Comparison of ENCODE assay signal across 11 cellular contexts in the genomic region with DNA sequence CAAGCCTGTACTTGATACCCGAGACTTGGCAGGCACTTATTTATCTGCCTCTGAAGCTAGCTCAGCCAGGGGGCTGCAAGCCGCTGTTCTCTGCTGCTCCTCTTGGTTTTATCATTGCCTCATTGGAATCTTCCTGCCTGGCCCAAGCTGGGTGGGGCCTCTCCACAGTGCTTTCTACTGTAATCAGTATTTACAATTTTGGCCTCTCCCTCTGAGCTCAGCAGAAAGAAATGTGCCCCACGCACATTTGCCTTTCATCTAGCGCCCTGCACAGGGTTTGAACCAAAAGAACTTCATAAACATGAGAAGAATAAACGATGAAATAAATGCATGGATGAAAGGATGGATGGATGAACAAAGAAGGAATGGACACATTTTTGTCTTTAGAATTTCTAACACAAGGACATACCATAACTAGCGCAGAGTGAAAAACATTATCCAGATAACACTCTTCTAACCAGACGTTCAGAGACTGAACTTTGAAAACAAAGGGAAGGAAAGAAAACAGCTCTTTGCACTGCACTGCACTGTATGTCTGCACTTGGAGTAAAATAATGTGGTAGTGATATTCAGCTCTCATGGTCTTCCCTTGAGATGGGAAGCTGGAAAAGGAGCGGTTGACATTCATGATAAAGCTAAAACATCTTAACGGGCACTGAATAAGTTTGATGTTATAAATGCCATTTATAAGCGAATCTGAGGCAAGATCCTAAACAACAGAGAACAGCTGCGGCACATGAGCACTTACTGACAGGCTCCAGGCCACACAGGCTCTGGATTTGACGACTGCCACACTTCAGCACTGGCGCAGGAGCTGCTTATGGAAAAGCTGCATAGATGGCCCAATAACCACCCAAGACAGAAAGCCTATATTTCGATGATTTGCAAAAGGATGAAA.
DNase-seq lines count a peak whose midpoint lies in the region; ATAC-seq and TF ChIP-seq lines count a peak whose summit lies in the region.
"Had no signal": no experiment of that assay in that cellular context is flagged by ENCODE, and none has a peak within 500 bp of the region (broad histone marks: within the 10 kb centered on the region; RNA-seq: fewer than 3 reads in every experiment).

No MANE protein-coding gene starts in this region.

- CTCF ChIA-PET in Calu3 (lab: Charles Lee), result interaction anchor here (0.7 to 0.9 kb wide), 2 partner anchors 13 to 62 kb away, joined by 3 to 4 read pairs; no protein-coding TSS in a partner anchor

- no peak overlapping the region for H3K4me3 Mint-ChIP-seq in Calu3 (ENCODE audit: low read depth, unreplicated experiment)
- H3K4me3 Mint-ChIP-seq: activated naive CD8-positive, alpha-beta T cell treated with anti-CD3 and anti-CD28 coated beads, Interleukin-2, amount 10 ng/mL, durations not matched to agents 7 days and 5 days; IgD-negative memory B cell; T-helper 1 cell treated with Interleukin-12 subunit alpha and Interleukin-12 subunit beta and Interleukin-4 antibody, amounts not matched to agents 30 μg/mL and 1 μg/mL, for 36 hours had no signal

- peaks cover 2% of the 10 kb centered on the region for H3K4me1 ChIP-seq in NT2/D1 (ENCODE audit: insufficient read depth, insufficient read length)

- no peaks in the 10 kb centered on the region for H3K36me3 Mint-ChIP-seq in Calu3 (ENCODE audit: insufficient read depth, unreplicated experiment)
- H3K36me3 Mint-ChIP-seq: activated naive CD8-positive, alpha-beta T cell treated with anti-CD3 and anti-CD28 coated beads, Interleukin-2, amount 10 ng/mL, durations not matched to agents 7 days and 5 days; IgD-negative memory B cell had no signal

- H3K27ac ChIP-seq in epithelial cell of prostate, result peak overlapping the region; percentile 46

- no TSS peak for BruUV-seq in Calu3 (replicated peaks; lab: Mats Ljungman, UMichigan)

- H3K36me3 ChIP-seq in NT2/D1 (ENCODE audit: insufficient read depth, insufficient read length, low read length), result no peaks in the 10 kb centered on the region

- no peaks in the 10 kb centered on the region for H3K27me3 Mint-ChIP-seq in Calu3 (ENCODE audit: unreplicated experiment)

- in situ Hi-C loops in GM13977 (cut with MboI; ENCODE audit: low pct_unique_long_range_greater_than_20kb, low sequenced_read_pairs, unreplicated experiment), result no loop called here

- peaks cover 37% of the 10 kb centered on the region for H3K4me1 Mint-ChIP-seq in Calu3 (ENCODE audit: low read depth, unreplicated experiment)
- H3K4me1 Mint-ChIP-seq: activated naive CD8-positive, alpha-beta T cell treated with anti-CD3 and anti-CD28 coated beads, Interleukin-2, amount 10 ng/mL, durations not matched to agents 7 days and 5 days had no signal

- ATAC-seq in GM21360 (IDR thresholded peaks at IDR 0.05; ENCODE audit: unreplicated experiment), result no peak

- intact Hi-C loops in Calu3 (cut with micrococcal nuclease; ENCODE audit: unreplicated experiment), result no loop called here
- intact Hi-C loops in posterior cingulate gyrus (cut with DNase I), result no loop called here

- H3K9me3 Mint-ChIP-seq in Calu3 (ENCODE audit: low read depth, unreplicated experiment), result peaks cover 3% of the 10 kb centered on the region
- H3K9me3 Mint-ChIP-seq: activated naive CD8-positive, alpha-beta T cell treated with anti-CD3 and anti-CD28 coated beads, Interleukin-2, amount 10 ng/mL, durations not matched to agents 7 days and 5 days; IgD-negative memory B cell; T-helper 1 cell treated with Interleukin-12 subunit alpha and Interleukin-12 subunit beta and Interleukin-4 antibody, amounts not matched to agents 30 μg/mL and 1 μg/mL, for 36 hours had no signal

- TF ChIP-seq CTCF in Calu3 (IDR thresholded peaks at IDR 0.05; ENCODE audit: unreplicated experiment) (no peak), GM13977 (IDR thresholded peaks at IDR 0.05; ENCODE audit: extremely low read depth, insufficient read depth, missing control alignments) (no peak)

- no peaks in the 10 kb centered on the region for H3K27me3 ChIP-seq in NT2/D1 (ENCODE audit: insufficient read depth, insufficient read length)

- no peak overlapping the region for H3K4me3 ChIP-seq in NT2/D1 (ENCODE audit: insufficient read length, low read depth)

- H3K9me3 ChIP-seq in NT2/D1 (ENCODE audit: insufficient read depth, low read length), result no peaks in the 10 kb centered on the region

- peak; percentile 63 for DNase-seq in Calu3
- peak; percentile 51 for DNase-seq in NT2/D1 (ENCODE audit: low read depth, low spot score)
- DNase-seq in epithelial cell of prostate (ENCODE audit: low read depth, low spot score), result no peak
- peak; percentile 51 for DNase-seq in mucosa of gallbladder (ENCODE audit: low spot score)
- DNase-seq in posterior cingulate gyrus, result no peak
- no peak for DNase-seq in activated CD4-positive, alpha-beta T cell treated with anti-CD3 and anti-CD28 coated beads for 4 hours
- no peak for DNase-seq in GM13977 (ENCODE audit: low spot score)
- DNase-seq: activated naive CD8-positive, alpha-beta T cell treated with anti-CD3 and anti-CD28 coated beads, Interleukin-2, amount 10 ng/mL, durations not matched to agents 7 days and 5 days had no signal

- H3K9ac ChIP-seq in NT2/D1 (ENCODE audit: insufficient read length, low read depth), result no peak overlapping the region

- H3K27ac Mint-ChIP-seq in Calu3 (ENCODE audit: unreplicated experiment), result peak overlapping the region; percentile 7
- H3K27ac Mint-ChIP-seq: activated naive CD8-positive, alpha-beta T cell treated with anti-CD3 and anti-CD28 coated beads, Interleukin-2, amount 10 ng/mL, durations not matched to agents 7 days and 5 days; IgD-negative memory B cell; T-helper 1 cell treated with Interleukin-12 subunit alpha and Interleukin-12 subunit beta and Interleukin-4 antibody, amounts not matched to agents 30 μg/mL and 1 μg/mL, for 36 hours had no signal

Comparison
In these comparisons a context has a peak if more than half of its experiments do, and no peak if none do; other contexts are left out.
1. DNase-seq: peak in Calu3 (single experiment), NT2/D1 (single experiment) and mucosa of gallbladder (single experiment); none in epithelial cell of prostate (single experiment), posterior cingulate gyrus (0 of 10), activated CD4-positive, alpha-beta T cell treated with anti-CD3 and anti-CD28 coated beads for 4 hours (0 of 2) and GM13977 (single experiment).